ENCODE assay signal across 9 cellular contexts in genomic region chr2:203683932-203684556, GRCh38. TPM values are rescaled to one million over a fixed set of nuclear protein-coding genes. Genes with fewer than 3 reads are reported as not detected.
A peak's percentile ranks its signal among the peaks of the same experiment; 100 is the strongest.
DNase-seq lines count a peak whose midpoint lies in the region; ATAC-seq and TF ChIP-seq lines count a peak whose summit lies in the region.
"Had no signal": no experiment of that assay in that cellular context is flagged by ENCODE, and none has a peak within 500 bp of the region (broad histone marks: within the 10 kb centered on the region; RNA-seq: fewer than 3 reads in every experiment).

No MANE protein-coding gene starts in this region.

- H3K4me2 ChIP-seq in PC-3 (ENCODE audit: low read length): no peak overlapping the region

- peaks cover 3% of the 10 kb centered on the region for H3K9me3 Mint-ChIP-seq in T-helper 2 cell treated with Interferon-gamma antibody and Interleukin-4, amounts not matched to agents 5 μg/mL and 100 μg/mL, for 36 hours
- H3K9me3 Mint-ChIP-seq in stimulated activated naive CD8-positive, alpha-beta T cell treated with anti-CD3 and anti-CD28 coated beads, Interleukin-15, amount 100 ng/mL, for 72 hours: peaks cover under 1 to 2% of the 10 kb centered on the region in 2 donors

- H3K27me3 ChIP-seq in PC-3 (ENCODE audit: low read length): no peaks in the 10 kb centered on the region

- no peaks in the 10 kb centered on the region for H3K9me3 ChIP-seq in PC-3 (ENCODE audit: low read length)

- H3K27ac ChIP-seq in PC-3 (ENCODE audit: low read length): peak overlapping the region; percentile 59

- no peak overlapping the region for H3K4me3 ChIP-seq in PC-3 (ENCODE audit: low read length)
- no peak overlapping the region for H3K4me3 ChIP-seq in fibroblast of the aortic adventitia (ENCODE audit: low read depth, low read length)

- H3K4me3 Mint-ChIP-seq in T-helper 2 cell treated with Interferon-gamma antibody and Interleukin-4, amounts not matched to agents 5 μg/mL and 100 μg/mL, for 36 hours: no peak overlapping the region
- no peak overlapping the region for H3K4me3 Mint-ChIP-seq in stimulated activated naive CD8-positive, alpha-beta T cell treated with anti-CD3 and anti-CD28 coated beads, Interleukin-15, amount 100 ng/mL, for 72 hours
- H3K4me3 Mint-ChIP-seq: B cell had no signal

- ATAC-seq in PC-3: peak; percentile 63
- peak; percentile 100 for ATAC-seq in stimulated activated naive CD8-positive, alpha-beta T cell treated with anti-CD3 and anti-CD28 coated beads, Interleukin-15, amount 100 ng/mL, for 72 hours

- no peaks in the 10 kb centered on the region for H4K20me1 ChIP-seq in PC-3 (ENCODE audit: low read length)

- H3K4me1 Mint-ChIP-seq in T-helper 2 cell treated with Interferon-gamma antibody and Interleukin-4, amounts not matched to agents 5 μg/mL and 100 μg/mL, for 36 hours (ENCODE audit: low read depth): peaks cover 32% of the 10 kb centered on the region
- H3K4me1 Mint-ChIP-seq in stimulated activated naive CD8-positive, alpha-beta T cell treated with anti-CD3 and anti-CD28 coated beads, Interleukin-15, amount 100 ng/mL, for 72 hours: peaks cover 52% of the 10 kb centered on the region

- no peaks in the 10 kb centered on the region for H3K79me2 ChIP-seq in PC-3 (ENCODE audit: low read length)

- H3K9ac ChIP-seq in PC-3 (ENCODE audit: low read length): no peak overlapping the region

- no peaks in the 10 kb centered on the region for H3K36me3 ChIP-seq in PC-3 (ENCODE audit: low read depth, low read length)

- no peaks in the 10 kb centered on the region for H3K27me3 Mint-ChIP-seq in T-helper 2 cell treated with Interferon-gamma antibody and Interleukin-4, amounts not matched to agents 5 μg/mL and 100 μg/mL, for 36 hours (ENCODE audit: low read depth)
- H3K27me3 Mint-ChIP-seq in stimulated activated naive CD8-positive, alpha-beta T cell treated with anti-CD3 and anti-CD28 coated beads, Interleukin-15, amount 100 ng/mL, for 72 hours: no peaks in the 10 kb centered on the region

- H3K4me1 ChIP-seq in PC-3 (ENCODE audit: insufficient read depth, low read length): peaks cover 37% of the 10 kb centered on the region

- H2AFZ ChIP-seq in PC-3 (ENCODE audit: low read length): no peak overlapping the region

- H3K9me2 ChIP-seq in PC-3 (replicated peaks; ENCODE audit: low read length): no peaks in the 10 kb centered on the region

- BruUV-seq in PC-3 (replicated peaks; lab: Mats Ljungman, UMichigan): no TSS peak

- CTCF ChIA-PET in PC-3 (lab: Charles Lee): no interaction called here

- TF ChIP-seq CTCF in PC-3 (conservative IDR thresholded peaks at IDR 0.05; ENCODE audit: low read depth, low read length) (no peak), fibroblast of the aortic adventitia (IDR thresholded peaks at IDR 0.05; ENCODE audit: insufficient read depth, low read length) (no peak)

- POLR2A ChIA-PET in PC-3 (lab: Charles Lee; ENCODE audit: unreplicated experiment): no interaction called here

- peaks cover under 1% of the 10 kb centered on the region for H3K36me3 Mint-ChIP-seq in T-helper 2 cell treated with Interferon-gamma antibody and Interleukin-4, amounts not matched to agents 5 μg/mL and 100 μg/mL, for 36 hours (ENCODE audit: low read depth)

- H3K27ac Mint-ChIP-seq in T-helper 2 cell treated with Interferon-gamma antibody and Interleukin-4, amounts not matched to agents 5 μg/mL and 100 μg/mL, for 36 hours: no peak overlapping the region
- peak overlapping the region in 1 of 2 donors; percentile 66 for H3K27ac Mint-ChIP-seq in stimulated activated naive CD8-positive, alpha-beta T cell treated with anti-CD3 and anti-CD28 coated beads, Interleukin-15, amount 100 ng/mL, for 72 hours
- H3K27ac Mint-ChIP-seq: B cell had no signal

- intact Hi-C loops in PC-3 (cut with micrococcal nuclease): no loop called here

- H3F3A ChIP-seq in PC-3 (ENCODE audit: low read length, unreplicated experiment): no peaks in the 10 kb centered on the region

- peak; percentile 61 for DNase-seq in T-helper 2 cell treated with Interferon-gamma antibody and Interleukin-4, amounts not matched to agents 5 μg/mL and 100 μg/mL, for 36 hours (ENCODE audit: low spot score)
- no peak for DNase-seq in T-helper 2 cell
- DNase-seq in HCEC 1CT: peak; percentile 89
- DNase-seq in PC-3: peak; percentile 61
- DNase-seq in fibroblast of the aortic adventitia (ENCODE audit: low read depth): peak; percentile 87
- peak; percentile 15 to 67 for DNase-seq in stimulated activated naive CD8-positive, alpha-beta T cell treated with anti-CD3 and anti-CD28 coated beads, Interleukin-15, amount 100 ng/mL, for 72 hours
- no peak for DNase-seq in occipital lobe (lab: John Stamatoyannopoulos, UW)
- DNase-seq in NCI-H1694 (lab: John Stamatoyannopoulos, UW): no peak

RNA-seq across cellular contexts. Expression of gene CD28, which starts 22.4 kb away (rescaled TPM):
- total RNA-seq in PC-3 (2014; rRNA removed) (not detected in 2 replicates), fibroblast of the aortic adventitia (ENCODE audit: low replicate concordance) (not detected in 2 replicates), occipital lobe (0.78 TPM)

Comparison
In these comparisons a context has a peak if more than half of its experiments do, and no peak if none do; other contexts are left out.
1. DNase-seq: peak in T-helper 2 cell treated with Interferon-gamma antibody and Interleukin-4, amounts not matched to agents 5 μg/mL and 100 μg/mL, for 36 hours (single experiment), HCEC 1CT (single experiment), PC-3 (single experiment), fibroblast of the aortic adventitia (single experiment) and stimulated activated naive CD8-positive, alpha-beta T cell treated with anti-CD3 and anti-CD28 coated beads, Interleukin-15, amount 100 ng/mL, for 72 hours (2 of 2); none in T-helper 2 cell (0 of 5), occipital lobe (single experiment) and NCI-H1694 (single experiment).